In genomic region chr13:50244913-50245574, GRCh38 we compare ENCODE assay signal across 8 cellular contexts.
A peak's percentile ranks its signal among the peaks of the same experiment; 100 is the strongest.
DNase-seq lines count a peak whose midpoint lies in the region; ATAC-seq and TF ChIP-seq lines count a peak whose summit lies in the region.

No MANE protein-coding gene starts in this region.

- H3K27ac ChIP-seq in C4-2B, result peak overlapping the region; percentile 30; the same call in 1 of the 2 replicates
- H3K27ac ChIP-seq in epithelial cell of prostate, result no peak overlapping the region

- no peak for TF ChIP-seq CTCF in C4-2B (conservative IDR thresholded peaks at IDR 0.05)

- peak; percentile 80 for DNase-seq in T-helper 2 cell treated with Interferon-gamma antibody and Interleukin-4, amounts not matched to agents 5 μg/mL and 100 μg/mL, for 36 hours (ENCODE audit: low spot score)
- peak; percentile 87 for DNase-seq in epithelial cell of prostate (ENCODE audit: low read depth, low spot score)
- peak; percentile 19 to 28 for DNase-seq in stimulated activated CD4-positive, alpha-beta T cell treated with anti-CD3 and anti-CD28 coated beads, Interleukin-1b, Interleukin-23, amount 100 ng/mL, for 4 hours (ENCODE audit: low read depth in 2 of 2)
- DNase-seq in KG1 (lab: John Stamatoyannopoulos, UW), result no peak
- no peak for DNase-seq in NCI-H1092 (lab: John Stamatoyannopoulos, UW)

- peaks cover 56% of the 10 kb centered on the region for H3K27me3 Mint-ChIP-seq in T-helper 2 cell treated with Interferon-gamma antibody and Interleukin-4, amounts not matched to agents 5 μg/mL and 100 μg/mL, for 36 hours (ENCODE audit: low read depth)

- H3K4me3 Mint-ChIP-seq in T-helper 2 cell treated with Interferon-gamma antibody and Interleukin-4, amounts not matched to agents 5 μg/mL and 100 μg/mL, for 36 hours, result peak overlapping the region; percentile 10

- peak; percentile 84 for ATAC-seq in GM19372 (IDR thresholded peaks at IDR 0.05; ENCODE audit: low read depth, unreplicated experiment)
- peak; percentile 94 for ATAC-seq in HG03432 (IDR thresholded peaks at IDR 0.05; ENCODE audit: unreplicated experiment)

- peaks cover 3% of the 10 kb centered on the region for H3K36me3 Mint-ChIP-seq in T-helper 2 cell treated with Interferon-gamma antibody and Interleukin-4, amounts not matched to agents 5 μg/mL and 100 μg/mL, for 36 hours (ENCODE audit: low read depth)

- H3K4me1 Mint-ChIP-seq in T-helper 2 cell treated with Interferon-gamma antibody and Interleukin-4, amounts not matched to agents 5 μg/mL and 100 μg/mL, for 36 hours (ENCODE audit: low read depth), result peaks cover 23% of the 10 kb centered on the region

- no peak overlapping the region for H3K27ac Mint-ChIP-seq in T-helper 2 cell treated with Interferon-gamma antibody and Interleukin-4, amounts not matched to agents 5 μg/mL and 100 μg/mL, for 36 hours

- H3K9me3 Mint-ChIP-seq in T-helper 2 cell treated with Interferon-gamma antibody and Interleukin-4, amounts not matched to agents 5 μg/mL and 100 μg/mL, for 36 hours, result no peaks in the 10 kb centered on the region

Comparison
In these comparisons a context has a peak if more than half of its experiments do, and no peak if none do; other contexts are left out.
1. DNase-seq: peak in T-helper 2 cell treated with Interferon-gamma antibody and Interleukin-4, amounts not matched to agents 5 μg/mL and 100 μg/mL, for 36 hours (single experiment), epithelial cell of prostate (single experiment) and stimulated activated CD4-positive, alpha-beta T cell treated with anti-CD3 and anti-CD28 coated beads, Interleukin-1b, Interleukin-23, amount 100 ng/mL, for 4 hours (2 of 2); none in KG1 (single experiment) and NCI-H1092 (single experiment).